ENCODE assay signal across 22 cellular contexts in the genomic region with DNA sequence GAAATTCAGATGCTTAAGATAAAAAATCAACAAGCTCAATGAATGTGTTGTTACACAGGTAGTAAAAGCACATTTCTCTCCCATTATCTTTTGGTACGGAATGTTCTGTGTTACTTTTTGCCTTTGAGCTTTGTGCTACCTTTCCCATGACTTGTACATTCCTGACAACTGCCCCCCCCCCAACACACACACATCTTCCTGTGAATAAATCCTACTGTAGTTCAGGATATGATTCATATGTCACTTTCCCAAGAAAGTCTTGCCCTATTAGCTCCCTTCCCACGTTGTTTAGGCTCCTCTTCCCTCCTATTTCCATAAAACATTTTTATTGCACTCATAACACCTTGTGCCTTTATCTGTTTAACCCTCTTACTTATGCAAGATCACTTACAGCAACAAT.
A peak's percentile ranks its signal among the peaks of the same experiment; 100 is the strongest.
DNase-seq lines count a peak whose midpoint lies in the region; TF ChIP-seq lines count a peak whose summit lies in the region.
"Had no signal": no experiment of that assay in that cellular context is flagged by ENCODE, and none has a peak within 500 bp of the region (broad histone marks: within the 10 kb centered on the region; RNA-seq: fewer than 3 reads in every experiment).

No MANE protein-coding gene starts in this region.

- WGBS in mammary epithelial cell (ENCODE audit: low coverage, missing lambda C conversion rate), result 0% methylated on average over 1 of the region's 2 CpGs

- peaks cover 24% of the 10 kb centered on the region for H3K4me1 ChIP-seq in mammary epithelial cell (ENCODE audit: insufficient read depth, low read length)
- H3K4me1 ChIP-seq: right lobe of liver, thyroid gland had no signal

- dilution Hi-C loops in mammary epithelial cell (cut with HindIII; ENCODE audit: low sequenced_read_pairs), result loop anchor here (5.0 kb wide), 1 partner anchor 48 kb away; no protein-coding TSS in a partner anchor

- H3K27me3 ChIP-seq in mammary epithelial cell (ENCODE audit: insufficient read depth, low read length), result no peaks in the 10 kb centered on the region
- H3K27me3 ChIP-seq: right lobe of liver, thyroid gland had no signal

- peak overlapping the region; percentile 54 for H3K4me2 ChIP-seq in mammary epithelial cell (ENCODE audit: insufficient read depth, low read depth, low read length)

- no peaks in the 10 kb centered on the region for H4K20me1 ChIP-seq in mammary epithelial cell (ENCODE audit: insufficient read depth, low read length)

- no peaks in the 10 kb centered on the region for H3K79me2 ChIP-seq in mammary epithelial cell (ENCODE audit: insufficient read depth, low read length)

- DNase-seq in DMS53 (lab: John Stamatoyannopoulos, UW), result peak; percentile 4
- DNase-seq in DMS53 treated with DMSO at 0.1 percent for 48 hours (lab: John Stamatoyannopoulos, UW; ENCODE audit: unreplicated experiment), result no peak
- DNase-seq in mammary epithelial cell, result peak; percentile 82
- peak; percentile 18 for DNase-seq in kidney glomerular epithelial cell (lab: John Stamatoyannopoulos, UW)
- DNase-seq in NCI-H1436 treated with DMSO at 0.1 percent for 48 hours (lab: John Stamatoyannopoulos, UW), result no peak
- DNase-seq in NAMALWA (ENCODE audit: low spot score), result no peak
- no peak for DNase-seq in activated CD8-positive, alpha-beta memory T cell treated with anti-CD3 and anti-CD28 coated beads for 24 hours
- no peak for DNase-seq in OCI-M1 (lab: John Stamatoyannopoulos, UW)
- DNase-seq: activated CD4-positive, alpha-beta T cell treated with anti-CD3 and anti-CD28 coated beads for 48 hours; caudate nucleus; left cardiac atrium; naive thymus-derived CD8-positive, alpha-beta T cell; NCI-H1105; NCI-H2107; NCI-H524; right lobe of liver; Right ventricle myocardium superior; stimulated activated CD4-positive, alpha-beta T cell treated with anti-CD3 and anti-CD28 coated beads, Interleukin-1b, Interleukin-23, amount 100 ng/mL, for 48 hours; stimulated activated naive CD4-positive, alpha-beta T cell; T-helper 1 cell; thyroid gland had no signal

- BruUV-seq in mammary epithelial cell (replicated peaks; lab: Mats Ljungman, UMichigan), result no TSS peak

- CTCF ChIA-PET in mammary epithelial cell (lab: Charles Lee; ENCODE audit: low non-redundant PET), result interaction anchor here (0.6 kb wide), 1 partner anchor 446 kb away, joined by 8 read pairs; no protein-coding TSS in a partner anchor

- no peak overlapping the region for H3K9ac ChIP-seq in mammary epithelial cell (ENCODE audit: insufficient read depth, low read length)

- H3K9me3 ChIP-seq in mammary epithelial cell (replicated peaks; ENCODE audit: insufficient read depth, low read length), result no peaks in the 10 kb centered on the region
- H3K9me3 ChIP-seq: right lobe of liver, thyroid gland had no signal

- H3K27ac ChIP-seq in mammary epithelial cell (ENCODE audit: insufficient read depth, low read depth, low read length), result peak overlapping the region; percentile 87
- H3K27ac ChIP-seq: 22Rv1, right lobe of liver, thyroid gland had no signal

- TF ChIP-seq CTCF in mammary epithelial cell (conservative IDR thresholded peaks at IDR 0.05 in 1 of 2, IDR thresholded peaks at IDR 0.05 in 1 of 2; ENCODE audit: extremely low read depth in 1 of 2, insufficient read depth in 1 of 2, low read depth in 1 of 2, low read length in 2 of 2), result no peak

- intact Hi-C loops in mammary epithelial cell (cut with micrococcal nuclease), result no loop called here

- in situ Hi-C loops in mammary epithelial cell (cut with MboI; ENCODE audit: low sequenced_read_pairs in 2 of 2), result no loop called here

- no peak overlapping the region for H3K4me3 ChIP-seq in mammary epithelial cell (replicated peaks in 1 of 3; ENCODE audit: insufficient read depth in 1 of 3, low read depth in 2 of 3, low read length in 3 of 3)
- H3K4me3 ChIP-seq: right lobe of liver, thyroid gland had no signal

- H3K36me3 ChIP-seq in mammary epithelial cell (ENCODE audit: insufficient read depth, low read length), result no peaks in the 10 kb centered on the region
- H3K36me3 ChIP-seq: right lobe of liver, thyroid gland had no signal

- peak overlapping the region; percentile 43 for H2AFZ ChIP-seq in mammary epithelial cell (ENCODE audit: low read depth, low read length)

Comparison
In these comparisons a context has a peak if more than half of its experiments do, and no peak if none do; other contexts are left out.
1. DNase-seq: peak in DMS53 (single experiment), mammary epithelial cell (single experiment) and kidney glomerular epithelial cell (single experiment); none in DMS53 treated with DMSO at 0.1 percent for 48 hours (single experiment), NCI-H1436 treated with DMSO at 0.1 percent for 48 hours (single experiment), NAMALWA (single experiment), activated CD8-positive, alpha-beta memory T cell treated with anti-CD3 and anti-CD28 coated beads for 24 hours (single experiment) and OCI-M1 (single experiment).